In the genomic region with DNA sequence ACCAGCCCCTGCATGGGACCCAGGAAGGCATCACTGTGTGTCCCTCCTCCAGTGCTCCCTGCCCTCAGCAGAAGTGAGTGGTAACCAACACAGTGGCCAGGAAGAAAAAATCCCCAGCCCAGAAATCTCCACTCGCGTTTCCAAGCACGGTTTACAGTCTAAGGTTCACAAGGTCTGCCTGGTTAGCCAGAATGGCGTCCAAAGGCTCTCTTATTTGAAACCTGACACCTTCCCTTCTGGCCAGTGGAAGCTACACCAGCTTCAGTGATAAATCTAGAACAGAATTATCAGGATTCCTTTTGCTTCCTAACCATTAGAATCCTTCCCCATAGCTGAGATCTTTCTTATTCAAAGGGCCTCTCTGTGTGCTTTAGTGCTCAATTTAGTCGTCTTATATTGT, we compare ENCODE assay signal across 21 cellular contexts. TPM values are rescaled to one million over a fixed set of nuclear protein-coding genes. Genes with fewer than 3 reads are reported as not detected.
DNase-seq lines count a peak whose midpoint lies in the region; ATAC-seq and TF ChIP-seq lines count a peak whose summit lies in the region.
"Had no signal": no experiment of that assay in that cellular context is flagged by ENCODE, and none has a peak within 500 bp of the region (broad histone marks: within the 10 kb centered on the region; RNA-seq: fewer than 3 reads in every experiment).

No MANE protein-coding gene starts in this region.

- H3K9me3 Mint-ChIP-seq in GM23338 = no peaks in the 10 kb centered on the region

- H3K27ac ChIP-seq in left ventricle myocardium inferior (replicated peaks) (peak overlapping the region; percentile 54), GM23338 (ENCODE audit: low read depth) (no peak overlapping the region), esophagus muscularis mucosa (replicated peaks in 1 of 4) (no peak overlapping the region), colonic mucosa (no peak overlapping the region)

- intact Hi-C loops in left ventricle myocardium inferior (cut with micrococcal nuclease) = no loop called here
- intact Hi-C loops in cardiac septum (cut with DNase I) = loop anchor here (2.0 to 5.0 kb wide), 2 partner anchors 40 to 57 kb away; no protein-coding TSS in a partner anchor
- intact Hi-C loops in esophagus muscularis mucosa (cut with DNase I) = no loop called here
- intact Hi-C loops in colonic mucosa (cut with DNase I) = no loop called here

- ATAC-seq in GM23338 = peak; percentile 47; the same call in 2 of the 3 replicates
- ATAC-seq in GM21529 (IDR thresholded peaks at IDR 0.05; ENCODE audit: unreplicated experiment) = no peak

- peak overlapping the region; percentile 39; the same call in 1 of the 2 replicates for H2AFZ ChIP-seq in GM23338

- 65% methylated on average over 5 of the region's 5 CpGs for WGBS in esophagus muscularis mucosa

- H3K9me3 ChIP-seq in left ventricle myocardium inferior (replicated peaks) (no peaks in the 10 kb centered on the region), esophagus muscularis mucosa (no peaks in the 10 kb centered on the region), colonic mucosa (no peaks in the 10 kb centered on the region)
- H3K9me3 ChIP-seq: MG63 had no signal

- H3K4me3 ChIP-seq in left ventricle myocardium inferior = no peak overlapping the region
- H3K4me3 ChIP-seq in GM23338 = no peak overlapping the region
- no peak overlapping the region for H3K4me3 ChIP-seq in esophagus muscularis mucosa
- no peak overlapping the region for H3K4me3 ChIP-seq in retinal pigment epithelial cell (ENCODE audit: low read length)
- H3K4me3 ChIP-seq in colonic mucosa = no peak overlapping the region
- H3K4me3 ChIP-seq: MG63 had no signal

- H3K27me3 ChIP-seq in left ventricle myocardium inferior (ENCODE audit: low read depth) = no peaks in the 10 kb centered on the region
- H3K27me3 ChIP-seq in GM23338 (ENCODE audit: insufficient read depth) = no peaks in the 10 kb centered on the region
- H3K27me3 ChIP-seq in esophagus muscularis mucosa = no peaks in the 10 kb centered on the region
- H3K27me3 ChIP-seq in colonic mucosa = no peaks in the 10 kb centered on the region
- H3K27me3 ChIP-seq: MG63 had no signal

- H4K20me1 ChIP-seq in GM23338 (replicated peaks; ENCODE audit: insufficient read depth) = no peaks in the 10 kb centered on the region

- H3K4me1 Mint-ChIP-seq in GM23338 = peaks cover 6% of the 10 kb centered on the region

- TF ChIP-seq CTCF in left ventricle myocardium inferior (IDR thresholded peaks at IDR 0.05; ENCODE audit: borderline replicate concordance) (no peak), GM23338 (conservative IDR thresholded peaks at IDR 0.05; ENCODE audit: low read depth in 2 of 2) (no peak), esophagus muscularis mucosa (IDR thresholded peaks at IDR 0.05) (no peak), retinal pigment epithelial cell (conservative IDR thresholded peaks at IDR 0.05; ENCODE audit: low read depth, low read length) (no peak), colonic mucosa (IDR thresholded peaks at IDR 0.05) (no peak)

- no peak overlapping the region for H3K4me2 ChIP-seq in GM23338

- H3K36me3 ChIP-seq in left ventricle myocardium inferior = no peaks in the 10 kb centered on the region
- no peaks in the 10 kb centered on the region for H3K36me3 ChIP-seq in GM23338 (ENCODE audit: insufficient read depth)
- no peaks in the 10 kb centered on the region for H3K36me3 ChIP-seq in esophagus muscularis mucosa
- H3K36me3 ChIP-seq in colonic mucosa = no peaks in the 10 kb centered on the region
- H3K36me3 ChIP-seq: MG63 had no signal

- no peak overlapping the region for H3K9ac ChIP-seq in colonic mucosa (ENCODE audit: low read depth in 2 of 2, low read length in 2 of 2)

- no peaks in the 10 kb centered on the region for H3F3A ChIP-seq in GM23338 (replicated peaks; ENCODE audit: low read depth)

- H3K79me2 ChIP-seq in GM23338 (replicated peaks; ENCODE audit: insufficient read depth) = no peaks in the 10 kb centered on the region

- TF ChIP-seq POLR2A in esophagus muscularis mucosa (IDR thresholded peaks at IDR 0.05; ENCODE audit: low read depth) = no peak

- H3K4me1 ChIP-seq in left ventricle myocardium inferior = peaks cover 64% of the 10 kb centered on the region
- H3K4me1 ChIP-seq in GM23338 (ENCODE audit: insufficient read depth) = no peaks in the 10 kb centered on the region; the same call in 1 of the 2 replicates
- H3K4me1 ChIP-seq in esophagus muscularis mucosa = peaks cover 0 to 35% (median 1%) of the 10 kb centered on the region in 4 donors
- H3K4me1 ChIP-seq in colonic mucosa = no peaks in the 10 kb centered on the region

- H3K9me2 ChIP-seq in GM23338 (ENCODE audit: insufficient read depth) = no peaks in the 10 kb centered on the region

- H3K27me3 Mint-ChIP-seq in GM23338 (ENCODE audit: insufficient read depth, low read depth, poor library complexity) = no peaks in the 10 kb centered on the region

- H3K36me3 Mint-ChIP-seq in GM23338 (ENCODE audit: low read depth) = no peaks in the 10 kb centered on the region
- H3K36me3 Mint-ChIP-seq: CD4-positive, CD25-positive, alpha-beta regulatory T cell had no signal

- H3K4me3 Mint-ChIP-seq in GM23338 = no peak overlapping the region
- H3K4me3 Mint-ChIP-seq: CD4-positive, CD25-positive, alpha-beta regulatory T cell; HFFc6 had no signal

- TF ChIP-seq EP300 in esophagus muscularis mucosa (IDR thresholded peaks at IDR 0.05) = no peak

- no peak overlapping the region for H3K27ac Mint-ChIP-seq in GM23338
- H3K27ac Mint-ChIP-seq: CD4-positive, CD25-positive, alpha-beta regulatory T cell; HFFc6 had no signal

- no peak for DNase-seq in left ventricle myocardium inferior
- no peak for DNase-seq in cardiac septum (ENCODE audit: low spot score)
- DNase-seq in GM23338 (ENCODE audit: low spot score) = peak; percentile 19
- DNase-seq in esophagus muscularis mucosa (ENCODE audit: extremely low spot score) = peak; percentile 68
- DNase-seq in retinal pigment epithelial cell (ENCODE audit: low read depth) = peak; percentile 4
- DNase-seq in NCI-H345 (lab: John Stamatoyannopoulos, UW) = no peak
- no peak for DNase-seq in colonic mucosa
- DNase-seq: CD4-positive, CD25-positive, alpha-beta regulatory T cell; DMS79 treated with DMSO at 0.1 percent for 48 hours; GF-D8; HFFc6; Karpas-422; MG63; NCI-H1092; NCI-H146; NCI-H2081; NCI-H2227 treated with DMSO at 0.1 percent for 48 hours; NCI-H524 treated with DMSO at 0.1 percent for 48 hours; OCI-M1 had no signal

TF ChIP-seq in GM23338, 12 proteins besides CTCF, POLR2A, EP300 and RAD21 (continues in another document):
- no peak for TF ChIP-seq ZNF331 (CRISPR knock-in tag; IDR thresholded peaks at IDR 0.05; ENCODE audit: low read depth)

RNA-seq across cellular contexts. Expression of gene LY86, which starts 9.2 kb away (rescaled TPM):
- total RNA-seq in left ventricle myocardium inferior = 1.2 TPM
- 1.9 TPM for total RNA-seq in cardiac septum
- total RNA-seq in GM23338 (2014; rRNA removed; shearing (Covaris generic)) = not detected in 2 replicates
- polyA plus RNA-seq in GM23338 (2016; fragmentation: Nextera tagmentation; extraction: Ambion mirVana) = 0.28 and 0.29 TPM in 2 replicates
- total RNA-seq in esophagus muscularis mucosa = 1 to 10 TPM; 1.2 to 1.8 (median 1.3) TPM
- 1 to 10 TPM in 1 of 2 donors, under 1 TPM in 1; 0.91 to 1.3 TPM for total RNA-seq in colonic mucosa
- total RNA-seq: CD4-positive, CD25-positive, alpha-beta regulatory T cell; HFFc6; RPMI7951 had no signal

Comparison
In these comparisons a context has a peak if more than half of its experiments do, and no peak if none do; other contexts are left out.
1. DNase-seq: peak in GM23338 (single experiment), esophagus muscularis mucosa (single experiment) and retinal pigment epithelial cell (single experiment); none in left ventricle myocardium inferior (single experiment), cardiac septum (single experiment), NCI-H345 (single experiment) and colonic mucosa (single experiment).